Comparison of ENCODE assay signal across 17 cellular contexts in the genomic region with DNA sequence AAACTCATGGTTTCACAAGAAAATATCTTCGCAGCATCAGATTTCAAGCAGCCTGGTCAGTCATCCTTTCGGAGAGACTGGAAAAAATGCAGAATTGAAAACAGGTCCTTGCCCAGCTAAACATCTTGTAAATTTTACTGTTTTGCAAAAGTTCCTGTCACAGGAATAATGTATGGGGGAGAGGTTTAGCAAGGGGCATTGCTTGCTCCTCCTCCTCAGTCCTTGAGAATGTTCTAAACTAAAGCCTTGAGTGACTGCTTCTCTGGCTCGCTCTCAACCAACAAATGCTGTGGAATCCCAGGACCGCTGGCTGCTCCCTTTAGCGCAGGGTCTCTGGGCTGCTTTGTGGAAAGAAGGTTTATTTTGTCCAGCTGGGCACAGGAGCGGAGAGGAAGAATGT. TPM values are rescaled to one million over a fixed set of nuclear protein-coding genes. Genes with fewer than 3 reads are reported as not detected.
DNase-seq lines count a peak whose midpoint lies in the region; ATAC-seq and TF ChIP-seq lines count a peak whose summit lies in the region.
"Had no signal": no experiment of that assay in that cellular context is flagged by ENCODE, and none has a peak within 500 bp of the region (broad histone marks: within the 10 kb centered on the region; RNA-seq: fewer than 3 reads in every experiment).

No MANE protein-coding gene starts in this region.

- ATAC-seq in body of pancreas (peak; percentile 16), GM21360 (IDR thresholded peaks at IDR 0.05; ENCODE audit: unreplicated experiment) (no peak), GM19463 (IDR thresholded peaks at IDR 0.05; ENCODE audit: unreplicated experiment) (no peak)

- H3K9me3 ChIP-seq in body of pancreas (no peaks in the 10 kb centered on the region), spleen (no peaks in the 10 kb centered on the region)
- no peaks in the 10 kb centered on the region for H3K9me3 ChIP-seq in CD4-positive, alpha-beta memory T cell (ENCODE audit: control insufficient read depth in 1 of 2, low read length in 2 of 2)
- H3K9me3 ChIP-seq: heart left ventricle had no signal

- POLR2A ChIA-PET in CD4-positive, alpha-beta memory T cell (lab: Charles Lee; ENCODE audit: partially characterized antibody) = no interaction called here

- no peak overlapping the region for H3K4me3 Mint-ChIP-seq in CD4-positive, alpha-beta memory T cell

- intact Hi-C loops in body of pancreas (cut with DNase I) (loop anchor here (10.0 kb wide), 1 partner anchor 51 kb away; no protein-coding TSS in a partner anchor), spleen (cut with DNase I; ENCODE audit: low total_unique reads) (no loop called here)
- intact Hi-C loops in CD4-positive, alpha-beta memory T cell (cut with micrococcal nuclease) = no loop called here

- DNase-seq in GF-D8 (lab: John Stamatoyannopoulos, UW) (peak; percentile 56), body of pancreas (no peak), left kidney (ENCODE audit: low read depth, low spot score) (peak; percentile 63), spleen (no peak), midbrain (lab: John Stamatoyannopoulos, UW) (no peak)
- DNase-seq in CD4-positive, alpha-beta memory T cell = no peak
- DNase-seq: activated CD4-positive, CD25-positive, alpha-beta regulatory T cell; activated T-cell treated with anti-CD3 and anti-CD28 coated beads, Interleukin-2, amount 50 U/mL, for 1 hour; HCEC 1CT; heart left ventricle; stimulated activated CD4-positive, alpha-beta T cell treated with anti-CD3 and anti-CD28 coated beads, Interleukin-1b, Interleukin-23, amount 100 ng/mL, for 48 hours had no signal

- CTCF ChIA-PET in CD4-positive, alpha-beta memory T cell (lab: Charles Lee; ENCODE audit: partially characterized antibody) = no interaction called here

- TF ChIP-seq CTCF in body of pancreas (IDR thresholded peaks at IDR 0.05) (no peak), spleen (IDR thresholded peaks at IDR 0.05 in 8 of 11, conservative IDR thresholded peaks at IDR 0.05 in 3 of 11) (no peak)

- no peaks in the 10 kb centered on the region for H3K9me3 Mint-ChIP-seq in CD4-positive, alpha-beta memory T cell

- no peak for TF ChIP-seq POLR2A in body of pancreas (IDR thresholded peaks at IDR 0.05)
- no peak for TF ChIP-seq POLR2A in spleen (IDR thresholded peaks at IDR 0.05)

- H3K4me1 ChIP-seq in body of pancreas (peaks cover 58% of the 10 kb centered on the region), spleen (peaks cover 0 to 35% (median 7%) of the 10 kb centered on the region in 6 donors)
- no peaks in the 10 kb centered on the region for H3K4me1 ChIP-seq in CD4-positive, alpha-beta memory T cell (ENCODE audit: insufficient read depth, low read length)
- H3K4me1 ChIP-seq: parathyroid adenoma had no signal

- peaks cover 6 to 15% of the 10 kb centered on the region in 2 donors for H3K27me3 Mint-ChIP-seq in CD4-positive, alpha-beta memory T cell

- H3K27ac Mint-ChIP-seq in CD4-positive, alpha-beta memory T cell = no peak overlapping the region

- H3K4me3 ChIP-seq in body of pancreas = no peak overlapping the region
- H3K4me3 ChIP-seq in spleen = no peak overlapping the region
- H3K4me3 ChIP-seq in CD4-positive, alpha-beta memory T cell (ENCODE audit: low read length in 2 of 2) = no peak overlapping the region
- H3K4me3 ChIP-seq: heart left ventricle, lung had no signal

- peaks cover 2 to 3% (median 2%) of the 10 kb centered on the region in 4 donors for H3K4me1 Mint-ChIP-seq in CD4-positive, alpha-beta memory T cell

- peak overlapping the region in 1 of 4 donors; percentile 45 for H3K27ac ChIP-seq in body of pancreas
- H3K27ac ChIP-seq in spleen = peak overlapping the region in 5 of 8 donors; percentile 20 to 47 (median 33)
- no peak overlapping the region for H3K27ac ChIP-seq in CD4-positive, alpha-beta memory T cell (ENCODE audit: low read depth, low read length)
- H3K27ac ChIP-seq: C4-2B, parathyroid adenoma had no signal

- 54 to 56% methylated on average over 6 of the region's 6 CpGs for WGBS in body of pancreas, 2 donors
- WGBS in spleen, 5 donors = 58 to 80% (median 74%) methylated on average over 6 of the region's 6 CpGs

- H3K36me3 Mint-ChIP-seq in CD4-positive, alpha-beta memory T cell = no peaks in the 10 kb centered on the region

- peaks cover 0 to 2% of the 10 kb centered on the region in 2 donors for H3K36me3 ChIP-seq in body of pancreas (replicated peaks in 1 of 2; ENCODE audit: insufficient read depth in 1 of 2, low read depth in 2 of 2)
- peaks cover 0 to 7% (median 0%) of the 10 kb centered on the region in 6 donors for H3K36me3 ChIP-seq in spleen
- H3K36me3 ChIP-seq in CD4-positive, alpha-beta memory T cell (ENCODE audit: insufficient read depth, low read length) = no peaks in the 10 kb centered on the region
- H3K36me3 ChIP-seq: heart left ventricle had no signal

- H3K27me3 ChIP-seq in body of pancreas = no peaks in the 10 kb centered on the region
- H3K27me3 ChIP-seq in spleen (replicated peaks in 1 of 7) = no peaks in the 10 kb centered on the region
- peaks cover 4% of the 10 kb centered on the region for H3K27me3 ChIP-seq in CD4-positive, alpha-beta memory T cell (ENCODE audit: insufficient read depth, low read length)
- H3K27me3 ChIP-seq: heart left ventricle had no signal

RNA-seq across cellular contexts. Expression of a gene that starts 33.7 kb away (rescaled TPM):
- 1 to 10 TPM; 2.9 to 4.9 TPM for total RNA-seq in body of pancreas
- total RNA-seq in spleen = 1 to 10 TPM in 1 of 7 donors, under 1 TPM in 3, not detected in 3; 0.25 to 1.0 (median 0.28) TPM
- under 1 TPM; 0.22 to 0.43 (median 0.26) TPM for polyA plus RNA-seq in spleen
- total RNA-seq in CD4-positive, alpha-beta memory T cell = not detected
- under 1 TPM in 1 of 2 donors, not detected in 1; 0.03 TPM for polyA plus RNA-seq in CD4-positive, alpha-beta memory T cell
- total RNA-seq: MCF 10A had no signal

RNA-seq across cellular contexts. Expression of a gene that starts 59.8 kb away (rescaled TPM):
- 10 to 100 TPM; 26.5 to 36.9 TPM for total RNA-seq in body of pancreas
- 10 to 100 TPM in 3 of 7 donors, 1 to 10 TPM in 4; 6.0 to 13.8 (median 8.4) TPM for total RNA-seq in spleen
- polyA plus RNA-seq in spleen = 1 to 10 TPM; 3.5 to 5.3 (median 3.9) TPM
- under 1 TPM; 0.47 to 0.61 TPM for total RNA-seq in CD4-positive, alpha-beta memory T cell
- not detected for polyA plus RNA-seq in CD4-positive, alpha-beta memory T cell

Comparison
In these comparisons a context has a peak if more than half of its experiments do, and no peak if none do; other contexts are left out.
1. DNase-seq: peak in GF-D8 (single experiment) and left kidney (single experiment); none in body of pancreas (0 of 4), spleen (single experiment), midbrain (single experiment) and CD4-positive, alpha-beta memory T cell (0 of 5).
2. RNA of a gene that starts 59.8 kb away (total RNA-seq): 26.5 to 36.9 TPM in body of pancreas and 6.0 to 13.8 TPM in spleen; 0.47 to 0.61 TPM in CD4-positive, alpha-beta memory T cell; every median in the first group is over 4 times any median in the second.